Comparison of ENCODE assay signal across 11 cellular contexts in the genomic region with DNA sequence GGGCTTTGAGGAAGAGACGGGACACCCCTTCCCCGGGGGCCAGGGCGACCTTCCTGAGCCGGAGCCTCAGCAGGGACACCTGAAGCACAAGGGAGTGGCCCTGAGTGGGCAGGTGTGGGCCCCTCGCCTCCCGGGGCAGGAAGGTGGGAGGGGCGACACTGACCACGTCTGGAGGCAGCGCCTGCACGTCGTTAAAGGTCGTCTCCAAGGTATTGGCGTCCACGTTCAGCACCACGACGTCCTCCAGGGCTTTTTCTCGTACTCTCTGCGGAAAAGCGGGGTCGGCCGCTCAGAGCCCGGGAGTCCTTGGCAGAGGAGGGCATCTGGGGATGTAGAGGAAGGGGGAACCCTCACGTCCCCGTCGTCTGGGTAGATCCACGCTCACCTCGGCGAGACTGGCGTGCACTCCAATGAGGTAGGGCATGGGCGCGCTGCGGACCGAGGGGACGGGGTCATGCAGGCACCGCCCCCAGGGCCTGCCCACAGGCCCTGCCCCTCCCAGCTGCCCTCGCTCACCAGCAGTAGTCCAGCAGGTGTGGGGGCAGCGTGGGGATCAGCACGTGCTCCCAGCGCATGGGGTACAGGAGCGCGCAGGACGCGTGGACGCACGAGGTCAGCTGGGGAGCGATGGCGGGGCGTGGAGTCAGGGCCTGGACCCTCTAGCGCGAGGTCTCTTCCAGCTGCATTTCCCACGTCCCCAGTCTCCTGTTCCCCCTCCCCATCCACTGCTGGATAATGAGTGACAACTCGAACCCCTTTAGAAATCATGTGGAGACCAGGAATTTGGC. TPM values are rescaled to one million over a fixed set of nuclear protein-coding genes. Genes with fewer than 3 reads are reported as not detected.
DNase-seq lines count a peak whose midpoint lies in the region; ATAC-seq and TF ChIP-seq lines count a peak whose summit lies in the region.
"Had no signal": no experiment of that assay in that cellular context is flagged by ENCODE, and none has a peak within 500 bp of the region (broad histone marks: within the 10 kb centered on the region; RNA-seq: fewer than 3 reads in every experiment).

No MANE protein-coding gene starts in this region.

- H3K27me3 ChIP-seq in H7 (ENCODE audit: control insufficient read depth, insufficient read depth, low read length) (peaks cover 22% of the 10 kb centered on the region), osteoblast (ENCODE audit: insufficient read depth, low read length) (peaks cover 9% of the 10 kb centered on the region)

- H3K4me1 ChIP-seq in osteoblast (ENCODE audit: insufficient read depth, low read length) = no peaks in the 10 kb centered on the region

- H3K9ac ChIP-seq in SK-N-MC (ENCODE audit: insufficient read length) = no peak overlapping the region

- H3K9me3 ChIP-seq in SK-N-MC (ENCODE audit: low read depth, low read length) (no peaks in the 10 kb centered on the region), osteoblast (ENCODE audit: low read depth, low read length) (no peaks in the 10 kb centered on the region)

- peak; percentile 88 for DNase-seq in H7
- DNase-seq in SK-N-MC (ENCODE audit: low read depth, low spot score) = no peak
- DNase-seq in osteoblast (ENCODE audit: insufficient read length, low spot score, missing footprints) = peak; percentile 62
- DNase-seq in effector CD8-positive, alpha-beta T cell (lab: John Stamatoyannopoulos, UW) = no peak
- DNase-seq: GOT3, NCI-H187 had no signal

- H3K4me2 ChIP-seq in osteoblast (ENCODE audit: insufficient read depth, low read length) = no peak overlapping the region

- no peaks in the 10 kb centered on the region for H3K79me2 ChIP-seq in osteoblast (ENCODE audit: insufficient read depth, low read length)

- H2AFZ ChIP-seq in osteoblast (ENCODE audit: low read length) = no peak overlapping the region

- H3K36me3 ChIP-seq in H7 (replicated peaks; ENCODE audit: control insufficient read depth, insufficient read depth, low read length) (no peaks in the 10 kb centered on the region), SK-N-MC (ENCODE audit: insufficient read depth, low read length) (no peaks in the 10 kb centered on the region), osteoblast (ENCODE audit: insufficient read depth, low read length) (no peaks in the 10 kb centered on the region)

- H3K4me3 ChIP-seq in H7 (ENCODE audit: insufficient read depth, low read depth, low read length) = peak overlapping the region; percentile 70
- H3K4me3 ChIP-seq in SK-N-MC = peak overlapping the region; percentile 76
- peak overlapping the region; percentile 56 for H3K4me3 ChIP-seq in iPS-11a (ENCODE audit: low read depth, low read length)
- H3K4me3 ChIP-seq in osteoblast (ENCODE audit: insufficient read depth, low read length) = no peak overlapping the region

- no peaks in the 10 kb centered on the region for H4K20me1 ChIP-seq in osteoblast (ENCODE audit: insufficient read depth, low read length)

- ATAC-seq in HG03469 (IDR thresholded peaks at IDR 0.05; ENCODE audit: unreplicated experiment) = no peak
- no peak for ATAC-seq in GM19452 (IDR thresholded peaks at IDR 0.05; ENCODE audit: unreplicated experiment)
- no peak for ATAC-seq in HG03342 (IDR thresholded peaks at IDR 0.05; ENCODE audit: unreplicated experiment)

- TF ChIP-seq CTCF in osteoblast (IDR thresholded peaks at IDR 0.05; ENCODE audit: extremely low read depth, low read depth, low read length) = no peak

- no peak overlapping the region for H3K27ac ChIP-seq in SK-N-MC
- H3K27ac ChIP-seq in osteoblast (ENCODE audit: low read depth, low read length) = no peak overlapping the region

RNA-seq across cellular contexts. Expression of a gene that starts 6.1 kb away (rescaled TPM):
- 0.59 and 1.1 TPM in 2 replicates for total RNA-seq in H7 (2014; rRNA removed; shearing (Covaris generic))
- not detected in 2 replicates for total RNA-seq in osteoblast
- total RNA-seq: dermis blood vessel endothelial cell had no signal

RNA-seq across cellular contexts. Expression of a gene that starts 11.4 kb away (rescaled TPM):
- total RNA-seq in H7 (2014; rRNA removed; shearing (Covaris generic)) = 4.9 and 5.5 TPM in 2 replicates
- not detected in 2 replicates for total RNA-seq in osteoblast
- total RNA-seq: dermis blood vessel endothelial cell had no signal

RNA-seq across cellular contexts. Expression of a gene that starts 15.9 kb away (rescaled TPM):
- total RNA-seq in H7 (2014; rRNA removed; shearing (Covaris generic)) = 25.9 and 31.6 TPM in 2 replicates
- 22.8 and 23.6 TPM in 2 replicates for total RNA-seq in osteoblast

RNA-seq across cellular contexts. Expression of a gene that starts 26.6 kb away (rescaled TPM):
- 1.4 and 2.9 TPM in 2 replicates for total RNA-seq in H7 (2014; rRNA removed; shearing (Covaris generic))
- not detected in 2 replicates for total RNA-seq in osteoblast
- total RNA-seq: dermis blood vessel endothelial cell had no signal

RNA-seq across cellular contexts. Expression of a gene that starts 42.0 kb away (rescaled TPM):
- total RNA-seq in H7 (2014; rRNA removed; shearing (Covaris generic)) = 0.11 and 1.2 TPM in 2 replicates
- not detected in 2 replicates for total RNA-seq in osteoblast
- total RNA-seq: dermis blood vessel endothelial cell had no signal

Comparison
In these comparisons a context has a peak if more than half of its experiments do, and no peak if none do; other contexts are left out.
1. DNase-seq: peak in H7 (single experiment) and osteoblast (single experiment); none in SK-N-MC (single experiment) and effector CD8-positive, alpha-beta T cell (single experiment).